ENCODE assay signal across 26 cellular contexts in genomic region chr19:33956941-33957340, GRCh38.
"Had no signal": no experiment of that assay in that cellular context is flagged by ENCODE, and none has a peak within 500 bp of the region (broad histone marks: within the 10 kb centered on the region; RNA-seq: fewer than 3 reads in every experiment).

No MANE protein-coding gene starts in this region.

- H3K27ac Mint-ChIP-seq: mesothelial cell of epicardium; naive thymus-derived CD4-positive, alpha-beta T cell; natural killer cell treated with Interleukin-12 subunit alpha and Interleukin-12 subunit beta and Interleukin-15 and Interleukin-18, amount 100 ng/mL, for 72 hours; stimulated activated memory B cell treated with anti-CD40 and anti-IgM and Interleukin-4, amounts not matched to agents 10 μg/mL and 1 μg/mL and 100 μg/mL, for 72 hours; stimulated activated naive CD8-positive, alpha-beta T cell treated with anti-CD3 and anti-CD28 coated beads, Interleukin-15, amount 100 ng/mL, for 72 hours; type B pancreatic cell had no signal

- H3K27me3 Mint-ChIP-seq: stimulated activated memory B cell treated with anti-CD40 and anti-IgM and Interleukin-4, amounts not matched to agents 10 μg/mL and 1 μg/mL and 100 μg/mL, for 72 hours had no signal

- H3K36me3 ChIP-seq: heart right ventricle, left lung, pancreas, prostate gland, right lobe of liver, tibial nerve, uterus had no signal

- ATAC-seq: heart right ventricle; left cardiac atrium; left lung; naive thymus-derived CD4-positive, alpha-beta T cell; natural killer cell treated with Interleukin-12 subunit alpha and Interleukin-12 subunit beta and Interleukin-15 and Interleukin-18, amount 100 ng/mL, for 72 hours; pancreas; right lobe of liver; stimulated activated memory B cell treated with anti-CD40 and anti-IgM and Interleukin-4, amounts not matched to agents 10 μg/mL and 1 μg/mL and 100 μg/mL, for 72 hours; stimulated activated naive CD8-positive, alpha-beta T cell treated with anti-CD3 and anti-CD28 coated beads, Interleukin-15, amount 100 ng/mL, for 72 hours had no signal

- H3K4me3 ChIP-seq: heart right ventricle, hepatocyte, left lung, lung, pancreas, prostate gland, right lobe of liver, smooth muscle cell, tibial nerve, uterus had no signal

- H3K9me3 Mint-ChIP-seq: mesothelial cell of epicardium; natural killer cell treated with Interleukin-12 subunit alpha and Interleukin-12 subunit beta and Interleukin-15 and Interleukin-18, amount 100 ng/mL, for 72 hours; stimulated activated naive CD8-positive, alpha-beta T cell treated with anti-CD3 and anti-CD28 coated beads, Interleukin-15, amount 100 ng/mL, for 72 hours; type B pancreatic cell had no signal

- DNase-seq: heart right ventricle; kidney glomerular epithelial cell; left cardiac atrium; left lung; mesendoderm; naive thymus-derived CD4-positive, alpha-beta T cell; pancreas; posterior cingulate gyrus; right lobe of liver; stimulated activated CD4-positive, alpha-beta T cell treated with anti-CD3 and anti-CD28 coated beads, Interleukin-1b, Interleukin-23, amount 100 ng/mL, for 48 hours; stimulated activated CD4-positive, alpha-beta T cell treated with anti-CD3 and anti-CD28 coated beads, Interleukin-2, amount 100 ng/mL, for 48 hours; stimulated activated CD4-positive, alpha-beta T cell treated with anti-CD3 and anti-CD28 coated beads, Interleukin-4, amount 100 ng/mL, for 4 hours; stimulated activated CD8-positive, alpha-beta memory T cell treated with anti-CD3 and anti-CD28 coated beads, Interleukin-4, amount 100 ng/mL, for 48 hours; stimulated activated naive CD4-positive, alpha-beta T cell treated with Interleukin-2 at 50 U/mL for 16 hours; stimulated activated naive CD8-positive, alpha-beta T cell treated with anti-CD3 and anti-CD28 coated beads, Interleukin-15, amount 100 ng/mL, for 72 hours; substantia nigra; uterus had no signal

- H3K27me3 ChIP-seq: hepatocyte, left lung, pancreas, right lobe of liver, tibial nerve, uterus had no signal

- H3K27ac ChIP-seq: heart right ventricle, hepatocyte, left lung, pancreas, prostate gland, right lobe of liver, tibial nerve, uterus had no signal

- H3K36me3 Mint-ChIP-seq: mesothelial cell of epicardium; natural killer cell treated with Interleukin-12 subunit alpha and Interleukin-12 subunit beta and Interleukin-15 and Interleukin-18, amount 100 ng/mL, for 72 hours; stimulated activated memory B cell treated with anti-CD40 and anti-IgM and Interleukin-4, amounts not matched to agents 10 μg/mL and 1 μg/mL and 100 μg/mL, for 72 hours; type B pancreatic cell had no signal

- H3K4me3 Mint-ChIP-seq: mesothelial cell of epicardium; naive thymus-derived CD4-positive, alpha-beta T cell; natural killer cell treated with Interleukin-12 subunit alpha and Interleukin-12 subunit beta and Interleukin-15 and Interleukin-18, amount 100 ng/mL, for 72 hours; stimulated activated memory B cell treated with anti-CD40 and anti-IgM and Interleukin-4, amounts not matched to agents 10 μg/mL and 1 μg/mL and 100 μg/mL, for 72 hours; stimulated activated naive CD8-positive, alpha-beta T cell treated with anti-CD3 and anti-CD28 coated beads, Interleukin-15, amount 100 ng/mL, for 72 hours; type B pancreatic cell had no signal

- H3K4me1 Mint-ChIP-seq: mesothelial cell of epicardium; naive thymus-derived CD4-positive, alpha-beta T cell; stimulated activated memory B cell treated with anti-CD40 and anti-IgM and Interleukin-4, amounts not matched to agents 10 μg/mL and 1 μg/mL and 100 μg/mL, for 72 hours; stimulated activated naive CD8-positive, alpha-beta T cell treated with anti-CD3 and anti-CD28 coated beads, Interleukin-15, amount 100 ng/mL, for 72 hours had no signal

- H3K9me3 ChIP-seq: heart right ventricle, left lung, pancreas, prostate gland, right lobe of liver, tibial nerve, uterus had no signal

- H3K4me1 ChIP-seq: heart right ventricle, left lung, pancreas, prostate gland, right lobe of liver, tibial nerve, uterus had no signal
